ENCODE assay signal across 8 cellular contexts in genomic region chr11:111976614-111977140, GRCh38.
DNase-seq lines count a peak whose midpoint lies in the region; ATAC-seq and TF ChIP-seq lines count a peak whose summit lies in the region.

No MANE protein-coding gene starts in this region.

- no peak overlapping the region for H3K27ac Mint-ChIP-seq in stimulated activated naive B cell treated with anti-CD40 and anti-IgM and Interleukin-4, amounts not matched to agents 10 μg/mL and 1 μg/mL and 100 μg/mL, for 72 hours

- no peak for ATAC-seq in stimulated activated naive B cell treated with anti-CD40 and anti-IgM and Interleukin-4, amounts not matched to agents 10 μg/mL and 1 μg/mL and 100 μg/mL, for 72 hours (replicated peaks)
- ATAC-seq in HG02571 (IDR thresholded peaks at IDR 0.05; ENCODE audit: unreplicated experiment) (no peak), HG02970 (IDR thresholded peaks at IDR 0.05; ENCODE audit: low FRiP score, unreplicated experiment) (no peak), GM18907 (IDR thresholded peaks at IDR 0.05; ENCODE audit: unreplicated experiment) (no peak)

- H3K4me3 ChIP-seq in HUES6 (ENCODE audit: low read depth, low read length) (peak overlapping the region; percentile 88), brain microvascular endothelial cell (ENCODE audit: low read depth, low read length) (peak overlapping the region; percentile 76)

- H3K4me1 ChIP-seq in HUES6 (ENCODE audit: control insufficient read depth, insufficient read depth, low read length): peaks cover 24% of the 10 kb centered on the region

- H3K27me3 ChIP-seq in HUES6 (ENCODE audit: control insufficient read depth, insufficient read depth, low read length): no peaks in the 10 kb centered on the region
- no peaks in the 10 kb centered on the region for H3K27me3 ChIP-seq in brain microvascular endothelial cell (replicated peaks)

- peaks cover 32 to 40% of the 10 kb centered on the region in 2 donors for H3K27me3 Mint-ChIP-seq in stimulated activated naive B cell treated with anti-CD40 and anti-IgM and Interleukin-4, amounts not matched to agents 10 μg/mL and 1 μg/mL and 100 μg/mL, for 72 hours

- H3K27ac ChIP-seq in HUES6 (ENCODE audit: low read depth, low read length): no peak overlapping the region
- H3K27ac ChIP-seq in brain microvascular endothelial cell: no peak overlapping the region

- peaks cover 14 to 27% of the 10 kb centered on the region in 2 donors for H3K4me1 Mint-ChIP-seq in stimulated activated naive B cell treated with anti-CD40 and anti-IgM and Interleukin-4, amounts not matched to agents 10 μg/mL and 1 μg/mL and 100 μg/mL, for 72 hours

- peak overlapping the region; percentile 74 for H3K9ac ChIP-seq in HUES6 (ENCODE audit: low read length)

- peaks cover 4% of the 10 kb centered on the region for H3K36me3 ChIP-seq in HUES6 (ENCODE audit: control insufficient read depth, insufficient read depth, low read length)
- H3K36me3 ChIP-seq in brain microvascular endothelial cell (replicated peaks): peaks cover 7% of the 10 kb centered on the region

- H3K9me3 Mint-ChIP-seq in stimulated activated naive B cell treated with anti-CD40 and anti-IgM and Interleukin-4, amounts not matched to agents 10 μg/mL and 1 μg/mL and 100 μg/mL, for 72 hours: no peaks in the 10 kb centered on the region

- H3K4me3 Mint-ChIP-seq in stimulated activated naive B cell treated with anti-CD40 and anti-IgM and Interleukin-4, amounts not matched to agents 10 μg/mL and 1 μg/mL and 100 μg/mL, for 72 hours: peak overlapping the region; percentile 72 to 84

- H3K9me3 ChIP-seq in HUES6 (ENCODE audit: control insufficient read depth, insufficient read depth, low read depth, low read length): no peaks in the 10 kb centered on the region

- no peaks in the 10 kb centered on the region for H3K36me3 Mint-ChIP-seq in stimulated activated naive B cell treated with anti-CD40 and anti-IgM and Interleukin-4, amounts not matched to agents 10 μg/mL and 1 μg/mL and 100 μg/mL, for 72 hours

- no peak for TF ChIP-seq CTCF in brain microvascular endothelial cell (IDR thresholded peaks at IDR 0.05; ENCODE audit: low read depth, low read length, missing control alignments)

- in situ Hi-C loops in brain microvascular endothelial cell (cut with HindIII; ENCODE audit: low pct_ligation_motif_present, low sequenced_read_pairs): no loop called here

- no peak for DNase-seq in brain microvascular endothelial cell
- DNase-seq in iPS-NIHi7 (ENCODE audit: extremely low spot score): peak; percentile 37
- DNase-seq in stimulated activated naive B cell treated with anti-CD40 and anti-IgM and Interleukin-4, amounts not matched to agents 10 μg/mL and 1 μg/mL and 100 μg/mL, for 72 hours: no peak
- DNase-seq in Ammon's horn (ENCODE audit: low spot score): no peak
